Comparison of ENCODE assay signal across 9 cellular contexts in the genomic region with DNA sequence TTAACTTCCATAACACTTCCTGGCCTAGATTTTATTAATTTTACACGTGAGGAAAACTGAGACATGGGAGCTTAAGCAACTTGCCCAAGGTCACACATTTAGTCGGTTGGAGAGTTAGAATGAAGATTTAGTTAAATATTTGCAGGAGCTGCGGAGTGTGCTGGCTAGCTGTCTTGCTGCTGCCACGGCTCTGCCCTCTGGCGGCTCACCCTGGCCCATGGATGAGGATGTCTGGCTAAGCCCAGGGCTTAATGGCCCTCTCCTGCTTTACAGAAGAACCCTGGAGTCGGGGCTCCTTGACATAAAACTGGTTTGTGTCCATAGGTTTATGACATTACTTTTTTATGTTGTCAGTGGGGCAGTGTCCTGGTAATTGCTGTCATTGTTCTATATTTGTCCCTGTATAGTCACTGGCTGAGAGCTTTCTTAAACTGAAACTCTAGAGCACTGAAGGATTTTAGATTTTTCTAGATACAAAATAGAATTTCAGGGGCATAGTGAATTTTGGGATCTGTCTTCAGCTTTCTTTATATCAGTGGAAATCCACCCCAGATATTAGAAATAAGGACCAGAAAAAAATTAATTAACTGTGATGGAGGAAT.
DNase-seq lines count a peak whose midpoint lies in the region; ATAC-seq and TF ChIP-seq lines count a peak whose summit lies in the region.
"Had no signal": no experiment of that assay in that cellular context is flagged by ENCODE, and none has a peak within 500 bp of the region (broad histone marks: within the 10 kb centered on the region; RNA-seq: fewer than 3 reads in every experiment).

No MANE protein-coding gene starts in this region.

- H3K27ac Mint-ChIP-seq in activated CD4-positive, alpha-beta memory T cell treated with anti-CD3 and anti-CD28 coated beads for 36 hours: no peak overlapping the region

- H3K9me3 ChIP-seq in psoas muscle: no peaks in the 10 kb centered on the region
- H3K9me3 ChIP-seq: neutrophil had no signal

- CTCF ChIA-PET in HEK293T (lab: Yijun Ruan, JAX): interaction anchor here (0.7 to 2.5 kb wide), 8 partner anchors 11 to 1687 kb away, joined by 3 to 12 read pairs (median 4); no protein-coding TSS in a partner anchor
- CTCF ChIA-PET in activated CD4-positive, alpha-beta memory T cell treated with anti-CD3 and anti-CD28 coated beads for 36 hours (lab: Charles Lee): no interaction called here

- peak; percentile 70 for TF ChIP-seq CTCF in psoas muscle (IDR thresholded peaks at IDR 0.05)

- H3K4me1 ChIP-seq in psoas muscle: no peaks in the 10 kb centered on the region

- POLR2A ChIA-PET in HEK293T (lab: Yijun Ruan, JAX): interaction anchor here (1.4 kb wide), 1 partner anchor 89 kb away, joined by 5 read pairs; the partner anchor contains the start of gene WLS
- POLR2A ChIA-PET in activated CD4-positive, alpha-beta memory T cell treated with anti-CD3 and anti-CD28 coated beads for 36 hours (lab: Charles Lee): no interaction called here

- H3K4me3 ChIP-seq in psoas muscle: no peak overlapping the region
- H3K4me3 ChIP-seq: SJSA1 had no signal

- DNase-seq in HEK293T (ENCODE audit: extremely low spot score) (peak; percentile 80), SHP77 (lab: John Stamatoyannopoulos, UW) (peak; percentile 62 to 71), globus pallidus (ENCODE audit: low spot score) (peak; percentile 35), psoas muscle (peak; percentile 44 to 72), SKM-1 (lab: John Stamatoyannopoulos, UW; ENCODE audit: unreplicated experiment) (no peak)
- no peak for DNase-seq in activated CD4-positive, alpha-beta memory T cell treated with anti-CD3 and anti-CD28 coated beads for 36 hours

- H3K36me3 Mint-ChIP-seq in activated CD4-positive, alpha-beta memory T cell treated with anti-CD3 and anti-CD28 coated beads for 36 hours: no peaks in the 10 kb centered on the region

- H3K27me3 ChIP-seq in psoas muscle (ENCODE audit: insufficient read depth in 3 of 3, low read length in 2 of 3): no peaks in the 10 kb centered on the region
- H3K27me3 ChIP-seq: neutrophil had no signal

- intact Hi-C loops in psoas muscle (cut with DNase I): loop anchor here (5.0 kb wide), 2 partner anchors 89 to 204 kb away; partner anchors contain the start of gene WLS (in 1 of the 2)
- intact Hi-C loops in activated CD4-positive, alpha-beta memory T cell treated with anti-CD3 and anti-CD28 coated beads for 36 hours (cut with micrococcal nuclease): no loop called here

- ATAC-seq in psoas muscle (peak; percentile 76 to 96 (median 86)), HG03095 (IDR thresholded peaks at IDR 0.05; ENCODE audit: unreplicated experiment) (no peak)

- 17 to 30% (median 18%) methylated on average over 6 of the region's 6 CpGs for WGBS in psoas muscle, 3 donors

- no peaks in the 10 kb centered on the region for H3K36me3 ChIP-seq in psoas muscle (ENCODE audit: insufficient read depth in 1 of 2, low read depth in 1 of 2)
- H3K36me3 ChIP-seq: neutrophil, SJSA1 had no signal

- H3K9me3 Mint-ChIP-seq in activated CD4-positive, alpha-beta memory T cell treated with anti-CD3 and anti-CD28 coated beads for 36 hours: no peaks in the 10 kb centered on the region

- H3K4me1 Mint-ChIP-seq in activated CD4-positive, alpha-beta memory T cell treated with anti-CD3 and anti-CD28 coated beads for 36 hours (ENCODE audit: low read depth): no peaks in the 10 kb centered on the region

- H3K27ac ChIP-seq in psoas muscle: no peak overlapping the region
- H3K27ac ChIP-seq: neutrophil, SJSA1 had no signal

- H3K27me3 Mint-ChIP-seq in activated CD4-positive, alpha-beta memory T cell treated with anti-CD3 and anti-CD28 coated beads for 36 hours: no peaks in the 10 kb centered on the region

- no peak overlapping the region for H3K4me3 Mint-ChIP-seq in activated CD4-positive, alpha-beta memory T cell treated with anti-CD3 and anti-CD28 coated beads for 36 hours

TF ChIP-seq in HEK293T, 16 proteins besides CTCF, POLR2A, EP300 and RAD21:
- no peak for TF ChIP-seq TARDBP (IDR thresholded peaks at IDR 0.05)
- no peak for TF ChIP-seq BHLHE40 (IDR thresholded peaks at IDR 0.05; ENCODE audit: borderline replicate concordance)
- TF ChIP-seq ARNT (IDR thresholded peaks at IDR 0.05): no peak
- TF ChIP-seq LEF1 (IDR thresholded peaks at IDR 0.05; ENCODE audit: borderline replicate concordance): no peak
- TF ChIP-seq HDGF (IDR thresholded peaks at IDR 0.05; ENCODE audit: borderline replicate concordance): no peak
- TF ChIP-seq ZNF384 (IDR thresholded peaks at IDR 0.05): no peak
- TF ChIP-seq FOXA1 (IDR thresholded peaks at IDR 0.05): no peak
- TF ChIP-seq NFRKB (IDR thresholded peaks at IDR 0.05): no peak

Comparison
In these comparisons a context has a peak if more than half of its experiments do, and no peak if none do; other contexts are left out.
1. DNase-seq: peak in HEK293T (single experiment), SHP77 (2 of 2), globus pallidus (single experiment) and psoas muscle (2 of 2); none in SKM-1 (single experiment) and activated CD4-positive, alpha-beta memory T cell treated with anti-CD3 and anti-CD28 coated beads for 36 hours (single experiment).